ENCODE assay signal across 31 cellular contexts in the genomic region with DNA sequence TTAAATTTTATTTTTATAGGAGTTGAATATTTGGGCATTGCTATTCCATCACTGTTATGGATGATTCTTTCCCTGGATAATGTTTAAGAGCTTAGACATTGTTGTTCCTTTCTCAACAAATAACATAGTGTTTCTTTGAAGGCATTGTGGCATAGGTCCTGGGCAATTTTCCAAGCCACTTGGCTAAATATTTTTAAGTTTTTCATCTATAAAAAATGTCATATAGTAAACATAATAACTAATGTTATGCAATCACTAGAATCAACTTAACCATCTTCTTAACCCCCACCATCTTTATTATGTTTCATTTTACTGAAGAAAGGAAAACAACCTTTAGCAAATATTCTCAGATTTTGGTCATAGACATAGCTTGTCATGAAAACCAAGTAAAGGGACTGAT.
"Had no signal": no experiment of that assay in that cellular context is flagged by ENCODE, and none has a peak within 500 bp of the region (broad histone marks: within the 10 kb centered on the region; RNA-seq: fewer than 3 reads in every experiment).

No MANE protein-coding gene starts in this region.

- H3K27ac ChIP-seq: adrenal gland, ascending aorta, cardiac muscle cell, VCaP had no signal

- H3K36me3 ChIP-seq: adrenal gland, ascending aorta, cardiac muscle cell had no signal

- H3K4me1 ChIP-seq: adrenal gland, ascending aorta had no signal

- H3K4me3 ChIP-seq: adrenal gland, ascending aorta, cardiac muscle cell had no signal

- ATAC-seq: activated CD8-positive, alpha-beta T cell treated with anti-CD3 and anti-CD28 coated beads for 36 hours; activated naive CD4-positive, alpha-beta T cell treated with anti-CD3 and anti-CD28 coated beads, Interleukin-2, amount 50 U/mL, for 72 hours; activated T-cell treated with anti-CD3 and anti-CD28 coated beads, Interleukin-2, amount 50 U/mL, for 4 hours; activated T-cell treated with anti-CD3 and anti-CD28 coated beads, Interleukin-2, amount 50 U/mL, for 72 hours; activated T-helper 17 cell treated with anti-CD3 and anti-CD28 coated beads, Interleukin-2, amount 50 U/mL, for 72 hours had no signal

- DNase-seq: activated B cell treated with CpG ODN at 0.5 μM for 24 hours; activated CD4-positive, alpha-beta memory T cell treated with anti-CD3 and anti-CD28 coated beads for 36 hours; activated CD4-positive, alpha-beta T cell treated with anti-CD3 and anti-CD28 coated beads for 4 hours; activated CD4-positive, alpha-beta T cell treated with anti-CD3 and anti-CD28 coated beads, Interleukin-2, amount 10 ng/mL, durations not matched to agents 24 days and 14 days; activated CD4-positive, alpha-beta T cell treated with anti-CD3 and anti-CD28 coated beads, Interleukin-2, amount 50 U/mL, for 1 hour; activated CD4-positive, alpha-beta T cell treated with anti-CD3 and anti-CD28 coated beads, Interleukin-2, amount 50 U/mL, for 4 hours; activated CD4-positive, CD25-positive, alpha-beta regulatory T cell treated with anti-CD3 and anti-CD28 coated beads, Interleukin-2, amount 50 U/mL, for 72 hours; activated CD8-positive, alpha-beta memory T cell treated with anti-CD3 and anti-CD28 coated beads, Interleukin-2, amount 50 U/mL, for 4 hours; activated CD8-positive, alpha-beta T cell treated with anti-CD3 and anti-CD28 coated beads for 36 hours; activated effector memory CD4-positive, alpha-beta T cell treated with anti-CD3 and anti-CD28 coated beads, Interleukin-2, amount 50 U/mL, for 16 hours; activated gamma-delta T cell treated with Interleukin-2 at 50 U/mL for 16 hours; activated naive CD4-positive, alpha-beta T cell; activated naive CD4-positive, alpha-beta T cell treated with anti-CD3 and anti-CD28 coated beads for 36 hours; activated naive CD4-positive, alpha-beta T cell treated with anti-CD3 and anti-CD28 coated beads, Interleukin-2, amount 50 U/mL, for 16 hours; activated naive CD8-positive, alpha-beta T cell treated with anti-CD3 and anti-CD28 coated beads for 36 hours; activated T-cell treated with anti-CD3 and anti-CD28 coated beads for 4 hours; activated T-cell treated with anti-CD3 and anti-CD28 coated beads, Interleukin-2, amount 50 U/mL, for 1 hour; activated T-cell treated with anti-CD3 and anti-CD28 coated beads, Interleukin-2, amount 50 U/mL, for 4 hours; activated T-cell treated with anti-CD3 and anti-CD28 coated beads, Interleukin-2, amount 50 U/mL, for 72 hours; adrenal gland; amygdala; anterior cingulate cortex; caudate nucleus; cerebellar nuclear complex; T-helper 2 cell; T-helper 9 cell had no signal

- H3K27me3 ChIP-seq: adrenal gland, ascending aorta, cardiac muscle cell had no signal

- H3K9me3 ChIP-seq: adrenal gland, ascending aorta had no signal
